Comparison of ENCODE assay signal across 8 cellular contexts in genomic region chr3:47266709-47267489, GRCh38. TPM values are rescaled to one million over a fixed set of nuclear protein-coding genes. Genes with fewer than 3 reads are reported as not detected.
DNase-seq lines count a peak whose midpoint lies in the region; ATAC-seq and TF ChIP-seq lines count a peak whose summit lies in the region.

No MANE protein-coding gene starts in this region.

- no peaks in the 10 kb centered on the region for H3K36me3 ChIP-seq in right atrium auricular region

- peaks cover 0 to 13% of the 10 kb centered on the region in 2 donors for H3K4me1 ChIP-seq in right atrium auricular region

- DNase-seq in A172 (ENCODE audit: low spot score) (peak; percentile 86), NCI-H82 (lab: John Stamatoyannopoulos, UW) (peak; percentile 83), right atrium auricular region (ENCODE audit: low spot score) (peak; percentile 88)
- DNase-seq in activated gamma-delta T cell treated with anti-CD3 and anti-CD28 coated beads, Interleukin-2, amount 50 U/mL, for 16 hours (ENCODE audit: low read depth), result peak; percentile 16
- DNase-seq in stimulated activated CD4-positive, alpha-beta T cell treated with anti-CD3 and anti-CD28 coated beads, Interleukin-2, amount 100 ng/mL, for 24 hours, result peak; percentile 55 to 56
- DNase-seq in NK-92 treated with Interleukin-12 subunit alpha and Interleukin-12 subunit beta, amount 100 ng/mL, for 24 hours (lab: John Stamatoyannopoulos, UW), result no peak

- no peak overlapping the region for H3K4me3 ChIP-seq in right atrium auricular region

- no peaks in the 10 kb centered on the region for H3K27me3 ChIP-seq in right atrium auricular region

- no peaks in the 10 kb centered on the region for H3K9me3 ChIP-seq in right atrium auricular region

- TF ChIP-seq CTCF in right atrium auricular region (IDR thresholded peaks at IDR 0.05), result no peak

- H3K27ac ChIP-seq in right atrium auricular region, result peak overlapping the region in 1 of 2 donors; percentile 71

- ATAC-seq in GM19351 (IDR thresholded peaks at IDR 0.05; ENCODE audit: unreplicated experiment), result peak; percentile 57
- no peak for ATAC-seq in GM21367 (IDR thresholded peaks at IDR 0.05; ENCODE audit: unreplicated experiment)

RNA-seq across cellular contexts. Expression of gene KIF9, which starts 15.7 kb away (rescaled TPM):
- 9.1 and 12.2 TPM in 2 replicates for total RNA-seq in A172 (2014; rRNA removed; shearing (Covaris generic))
- total RNA-seq in right atrium auricular region, result 10 to 100 TPM in 1 of 2 donors, 1 to 10 TPM in 1; 8.8 to 10.5 TPM

RNA-seq across cellular contexts. Expression of gene KLHL18, which starts 15.8 kb away (rescaled TPM):
- 12.1 and 14.9 TPM in 2 replicates for total RNA-seq in A172 (2014; rRNA removed; shearing (Covaris generic))
- 10 to 100 TPM; 12.9 to 18.8 TPM for total RNA-seq in right atrium auricular region
